9 cellular contexts compared by ENCODE assay signal in genomic region chr16:66522816-66523590, GRCh38. TPM values are rescaled to one million over a fixed set of nuclear protein-coding genes. Genes with fewer than 3 reads are reported as not detected.
DNase-seq lines count a peak whose midpoint lies in the region; ATAC-seq and TF ChIP-seq lines count a peak whose summit lies in the region.
"Had no signal": no experiment of that assay in that cellular context is flagged by ENCODE, and none has a peak within 500 bp of the region (broad histone marks: within the 10 kb centered on the region; RNA-seq: fewer than 3 reads in every experiment).

No MANE protein-coding gene starts in this region.

- peaks cover 84% of the 10 kb centered on the region for H3K4me1 Mint-ChIP-seq in activated CD4-positive, alpha-beta T cell treated with anti-CD3 and anti-CD28 coated beads, Interleukin-2, amount 10 ng/mL, durations not matched to agents 7 days and 5 days
- H3K4me1 Mint-ChIP-seq in activated B cell treated with CpG ODN at 0.5 μM for 24 hours (peaks cover 89% of the 10 kb centered on the region), immature natural killer cell (peaks cover 77 to 93% of the 10 kb centered on the region in 2 donors)

- 80% methylated on average over 10 of the region's 11 CpGs for WGBS in suprapubic skin

- H3K27ac ChIP-seq in suprapubic skin = peak overlapping the region; percentile 69
- H3K27ac ChIP-seq: SK-N-MC had no signal

- no peak overlapping the region for H3K4me3 ChIP-seq in suprapubic skin
- H3K4me3 ChIP-seq: SK-N-MC had no signal

- peak overlapping the region; percentile 59 for H3K4me3 Mint-ChIP-seq in activated CD4-positive, alpha-beta T cell treated with anti-CD3 and anti-CD28 coated beads, Interleukin-2, amount 10 ng/mL, durations not matched to agents 7 days and 5 days
- H3K4me3 Mint-ChIP-seq in activated B cell treated with CpG ODN at 0.5 μM for 24 hours (peak overlapping the region; percentile 75), immature natural killer cell (peak overlapping the region; percentile 67 to 81 (median 80))

- CTCF ChIA-PET in activated CD4-positive, alpha-beta T cell treated with anti-CD3 and anti-CD28 coated beads, Interleukin-2, amount 10 ng/mL, durations not matched to agents 7 days and 5 days (lab: Charles Lee) = interaction anchor here (0.7 to 3.9 kb wide), 11 partner anchors 8 to 228 kb away, joined by 3 to 29 read pairs (median 3); partner anchors contain the start of genes CKLF, DYNC1LI2 and TK2
- CTCF ChIA-PET in activated B cell treated with CpG ODN at 0.5 μM for 24 hours (lab: Charles Lee) = no interaction called here

- no peaks in the 10 kb centered on the region for H3K27me3 ChIP-seq in suprapubic skin

- H3K27me3 Mint-ChIP-seq in activated CD4-positive, alpha-beta T cell treated with anti-CD3 and anti-CD28 coated beads, Interleukin-2, amount 10 ng/mL, durations not matched to agents 7 days and 5 days = no peaks in the 10 kb centered on the region
- H3K27me3 Mint-ChIP-seq in activated B cell treated with CpG ODN at 0.5 μM for 24 hours (no peaks in the 10 kb centered on the region), immature natural killer cell (ENCODE audit: low read depth in 3 of 3) (peaks cover 6 to 12% (median 8%) of the 10 kb centered on the region in 3 donors)

- peaks cover 5% of the 10 kb centered on the region for H3K36me3 Mint-ChIP-seq in activated CD4-positive, alpha-beta T cell treated with anti-CD3 and anti-CD28 coated beads, Interleukin-2, amount 10 ng/mL, durations not matched to agents 7 days and 5 days (ENCODE audit: low read depth)
- H3K36me3 Mint-ChIP-seq in activated B cell treated with CpG ODN at 0.5 μM for 24 hours (ENCODE audit: low read depth) (peaks cover 1% of the 10 kb centered on the region), immature natural killer cell (peaks cover 0 to 7% (median 0%) of the 10 kb centered on the region in 3 donors)

- in situ Hi-C loops in GM13977 (cut with MboI; ENCODE audit: low pct_unique_long_range_greater_than_20kb, low sequenced_read_pairs, unreplicated experiment) = no loop called here

- intact Hi-C loops in activated B cell treated with CpG ODN at 0.5 μM for 24 hours (cut with micrococcal nuclease) = no loop called here

- H3K27ac Mint-ChIP-seq in activated CD4-positive, alpha-beta T cell treated with anti-CD3 and anti-CD28 coated beads, Interleukin-2, amount 10 ng/mL, durations not matched to agents 7 days and 5 days = peak overlapping the region; percentile 95
- peak overlapping the region; percentile 93 for H3K27ac Mint-ChIP-seq in activated B cell treated with CpG ODN at 0.5 μM for 24 hours
- H3K27ac Mint-ChIP-seq in immature natural killer cell = peak overlapping the region; percentile 89 to 97 (median 93)

- H3K36me3 ChIP-seq in suprapubic skin = peaks cover 22% of the 10 kb centered on the region

- no peak for ATAC-seq in activated B cell treated with CpG ODN at 0.5 μM for 24 hours (ENCODE audit: low read depth)

- DNase-seq in activated CD4-positive, alpha-beta T cell treated with anti-CD3 and anti-CD28 coated beads, Interleukin-2, amount 10 ng/mL, durations not matched to agents 7 days and 5 days = no peak
- no peak for DNase-seq in activated CD4-positive, alpha-beta T cell treated with anti-CD3 and anti-CD28 coated beads, Interleukin-2, amount 50 U/mL, for 1 hour
- no peak for DNase-seq in activated B cell treated with CpG ODN at 0.5 μM for 24 hours
- no peak for DNase-seq in immature natural killer cell
- DNase-seq in suprapubic skin (ENCODE audit: low spot score in 2 of 2) = peak in 1 of 2 donors; percentile 34
- no peak for DNase-seq in GM13977 (ENCODE audit: low spot score)
- no peak for DNase-seq in SHP77 (lab: John Stamatoyannopoulos, UW)
- DNase-seq in iPS-NIHi7 (ENCODE audit: extremely low spot score) = no peak

- H3K9me3 ChIP-seq in suprapubic skin = no peaks in the 10 kb centered on the region

- peaks cover 55% of the 10 kb centered on the region for H3K4me1 ChIP-seq in suprapubic skin

- TF ChIP-seq CTCF in activated B cell treated with CpG ODN at 0.5 μM for 24 hours (IDR thresholded peaks at IDR 0.05) (no peak), suprapubic skin (IDR thresholded peaks at IDR 0.05) (no peak), GM13977 (IDR thresholded peaks at IDR 0.05; ENCODE audit: extremely low read depth, insufficient read depth, missing control alignments) (no peak)

- TF ChIP-seq POLR2A in suprapubic skin (IDR thresholded peaks at IDR 0.05) = no peak

- H3K9me3 Mint-ChIP-seq in activated CD4-positive, alpha-beta T cell treated with anti-CD3 and anti-CD28 coated beads, Interleukin-2, amount 10 ng/mL, durations not matched to agents 7 days and 5 days = no peaks in the 10 kb centered on the region
- no peaks in the 10 kb centered on the region for H3K9me3 Mint-ChIP-seq in activated B cell treated with CpG ODN at 0.5 μM for 24 hours
- no peaks in the 10 kb centered on the region for H3K9me3 Mint-ChIP-seq in immature natural killer cell

- no peak for TF ChIP-seq EP300 in suprapubic skin (IDR thresholded peaks at IDR 0.05)

- POLR2A ChIA-PET in activated CD4-positive, alpha-beta T cell treated with anti-CD3 and anti-CD28 coated beads, Interleukin-2, amount 10 ng/mL, durations not matched to agents 7 days and 5 days (lab: Charles Lee) = interaction anchor here (1.0 kb wide), 1 partner anchor 68 kb away, joined by 3 read pairs; no protein-coding TSS in a partner anchor
- POLR2A ChIA-PET in activated B cell treated with CpG ODN at 0.5 μM for 24 hours (lab: Charles Lee) = interaction anchor here (0.5 to 9.8 kb wide), 6 partner anchors 11 to 79 kb away, joined by 3 to 162 read pairs (median 4); partner anchors contain the start of genes CKLF and TK2

RNA-seq across cellular contexts. Expression of gene TK2, which starts 26.9 kb away (rescaled TPM):
- total RNA-seq in activated CD4-positive, alpha-beta T cell treated with anti-CD3 and anti-CD28 coated beads, Interleukin-2, amount 10 ng/mL, durations not matched to agents 7 days and 5 days = 1 to 10 TPM; 7.4 to 9.3 TPM
- total RNA-seq in activated B cell treated with CpG ODN at 0.5 μM for 24 hours = 4.0 and 4.8 TPM in 2 replicates
- 10 to 100 TPM in 1 of 3 donors, 1 to 10 TPM in 2; 8.2 to 19.9 (median 9.8) TPM for polyA plus RNA-seq in immature natural killer cell
- total RNA-seq in suprapubic skin = 10 to 100 TPM; 13.6 to 27.0 (median 19.7) TPM

RNA-seq across cellular contexts. Expression of gene CKLF, which starts 29.4 kb away (rescaled TPM):
- 100 to 1,000 TPM; 124 to 132 TPM for total RNA-seq in activated CD4-positive, alpha-beta T cell treated with anti-CD3 and anti-CD28 coated beads, Interleukin-2, amount 10 ng/mL, durations not matched to agents 7 days and 5 days
- total RNA-seq in activated B cell treated with CpG ODN at 0.5 μM for 24 hours (12.1 and 20.0 TPM in 2 replicates), suprapubic skin (10 to 100 TPM; 15.4 to 33.7 (median 21.4) TPM)
- polyA plus RNA-seq in immature natural killer cell = 100 to 1,000 TPM; 226 to 318 (median 229) TPM

RNA-seq across cellular contexts. Expression of gene CMTM1, which starts 43.2 kb away (rescaled TPM):
- 10 to 100 TPM; 12.3 to 15.3 TPM for total RNA-seq in activated CD4-positive, alpha-beta T cell treated with anti-CD3 and anti-CD28 coated beads, Interleukin-2, amount 10 ng/mL, durations not matched to agents 7 days and 5 days
- total RNA-seq in activated B cell treated with CpG ODN at 0.5 μM for 24 hours (0.95 and 1.9 TPM in 2 replicates), suprapubic skin (1 to 10 TPM in 3 of 4 donors, under 1 TPM in 1; 0.97 to 1.6 (median 1.5) TPM)
- polyA plus RNA-seq in immature natural killer cell = 1 to 10 TPM; 1.1 to 3.1 (median 2.2) TPM

RNA-seq across cellular contexts. Expression of gene CMTM2, which starts 56.3 kb away (rescaled TPM):
- total RNA-seq in activated CD4-positive, alpha-beta T cell treated with anti-CD3 and anti-CD28 coated beads, Interleukin-2, amount 10 ng/mL, durations not matched to agents 7 days and 5 days = under 1 TPM; 0.73 to 0.97 TPM
- total RNA-seq in activated B cell treated with CpG ODN at 0.5 μM for 24 hours (not detected in 2 replicates), suprapubic skin (not detected)
- under 1 TPM in 1 of 3 donors, not detected in 2; 0.85 TPM for polyA plus RNA-seq in immature natural killer cell
